Comparison of ENCODE assay signal across 8 cellular contexts in the genomic region with DNA sequence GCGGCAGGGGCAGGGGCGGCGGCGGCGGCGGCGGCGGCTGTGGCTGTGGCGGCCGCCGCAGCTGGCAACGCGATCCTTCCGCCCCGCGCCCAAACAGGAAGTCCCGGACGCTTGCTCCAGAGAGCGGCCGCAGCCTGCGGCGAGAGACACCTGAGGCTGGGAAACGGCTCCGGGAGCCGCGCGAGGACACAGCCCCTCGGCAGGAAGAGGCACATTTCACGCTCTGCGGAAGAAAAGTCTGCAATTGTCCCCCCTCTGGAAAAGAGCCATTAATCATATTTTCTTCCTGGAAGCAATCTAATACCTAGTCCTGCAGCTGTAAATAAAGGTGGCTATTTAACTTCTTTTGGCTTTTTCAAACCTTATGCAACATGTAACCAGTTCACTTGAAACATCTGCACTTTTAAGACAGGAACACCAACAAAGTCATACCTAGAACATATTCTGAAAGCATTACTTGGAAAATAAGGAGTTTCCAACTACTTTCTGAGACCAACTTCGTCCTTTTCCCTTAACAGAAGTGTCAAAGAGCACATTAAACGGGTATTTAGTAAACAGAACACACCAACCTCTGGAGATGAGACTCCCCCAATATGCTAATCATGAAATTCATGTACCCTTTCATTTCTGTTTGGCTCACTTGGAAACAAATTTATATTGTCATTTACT.
DNase-seq lines count a peak whose midpoint lies in the region; ATAC-seq and TF ChIP-seq lines count a peak whose summit lies in the region.

No MANE protein-coding gene starts in this region.

- H3K9me3 Mint-ChIP-seq in activated CD8-positive, alpha-beta memory T cell treated with anti-CD3 and anti-CD28 coated beads, Interleukin-2, amount 10 ng/mL, durations not matched to agents 7 days and 5 days (ENCODE audit: low read depth): no peaks in the 10 kb centered on the region

- peak overlapping the region; percentile 99 for H3K4me3 Mint-ChIP-seq in activated CD8-positive, alpha-beta memory T cell treated with anti-CD3 and anti-CD28 coated beads, Interleukin-2, amount 10 ng/mL, durations not matched to agents 7 days and 5 days

- H3K9me3 ChIP-seq in RWPE2 (ENCODE audit: severe bottlenecking) (no peaks in the 10 kb centered on the region), neutrophil (no peaks in the 10 kb centered on the region)

- peaks cover 36% of the 10 kb centered on the region for H3K4me1 Mint-ChIP-seq in activated CD8-positive, alpha-beta memory T cell treated with anti-CD3 and anti-CD28 coated beads, Interleukin-2, amount 10 ng/mL, durations not matched to agents 7 days and 5 days

- H3K27me3 Mint-ChIP-seq in activated CD8-positive, alpha-beta memory T cell treated with anti-CD3 and anti-CD28 coated beads, Interleukin-2, amount 10 ng/mL, durations not matched to agents 7 days and 5 days: no peaks in the 10 kb centered on the region

- H3K27ac Mint-ChIP-seq in activated CD8-positive, alpha-beta memory T cell treated with anti-CD3 and anti-CD28 coated beads, Interleukin-2, amount 10 ng/mL, durations not matched to agents 7 days and 5 days: peak overlapping the region; percentile 98

- H3K27me3 ChIP-seq in RWPE2 (ENCODE audit: insufficient read depth, poor library complexity, severe bottlenecking) (no peaks in the 10 kb centered on the region), neutrophil (no peaks in the 10 kb centered on the region)

- TF ChIP-seq CTCF in RWPE2 (IDR thresholded peaks at IDR 0.05; ENCODE audit: poor library complexity, severe bottlenecking) (no peak), neutrophil (IDR thresholded peaks at IDR 0.05) (no peak)

- H3K27ac ChIP-seq in RWPE2 (ENCODE audit: poor library complexity, severe bottlenecking) (peak overlapping the region; percentile 96), epithelial cell of prostate (peak overlapping the region; percentile 88), neutrophil (peak overlapping the region; percentile 92)

- H3K36me3 Mint-ChIP-seq in activated CD8-positive, alpha-beta memory T cell treated with anti-CD3 and anti-CD28 coated beads, Interleukin-2, amount 10 ng/mL, durations not matched to agents 7 days and 5 days: peaks cover 16% of the 10 kb centered on the region

- DNase-seq in activated CD8-positive, alpha-beta memory T cell treated with anti-CD3 and anti-CD28 coated beads, Interleukin-2, amount 10 ng/mL, durations not matched to agents 7 days and 5 days: no peak
- no peak for DNase-seq in activated CD8-positive, alpha-beta memory T cell treated with anti-CD3 and anti-CD28 coated beads for 24 hours
- DNase-seq in RWPE2 (ENCODE audit: low spot score) (no peak), epithelial cell of prostate (ENCODE audit: low read depth, low spot score) (no peak), G401 (ENCODE audit: low spot score) (no peak)

- peak overlapping the region; percentile 90 for H3K4me3 ChIP-seq in RWPE2 (ENCODE audit: severe bottlenecking)
- H3K4me3 ChIP-seq in neutrophil (ENCODE audit: low read depth in 1 of 2, low read length in 1 of 2): peak overlapping the region; percentile 70 to 78

- no peak for ATAC-seq in activated CD8-positive, alpha-beta memory T cell treated with anti-CD3 and anti-CD28 coated beads, Interleukin-2, amount 10 ng/mL, durations not matched to agents 7 days and 5 days
- no peak for ATAC-seq in RWPE2 (ENCODE audit: low read depth)
- no peak for ATAC-seq in GM21619 (IDR thresholded peaks at IDR 0.05; ENCODE audit: unreplicated experiment)
- ATAC-seq in GM18519 (IDR thresholded peaks at IDR 0.05; ENCODE audit: low FRiP score, unreplicated experiment): no peak

- CTCF ChIA-PET in activated CD8-positive, alpha-beta memory T cell treated with anti-CD3 and anti-CD28 coated beads, Interleukin-2, amount 10 ng/mL, durations not matched to agents 7 days and 5 days (lab: Charles Lee): interaction anchor here (1.1 to 2.2 kb wide), 4 partner anchors 10 to 92 kb away, joined by 3 to 7 read pairs (median 5); no protein-coding TSS in a partner anchor

- in situ Hi-C loops in G401 (cut with HindIII; ENCODE audit: low sequenced_read_pairs): no loop called here

- H3K4me1 ChIP-seq in RWPE2 (ENCODE audit: insufficient read depth, poor library complexity, severe bottlenecking) (peaks cover 20% of the 10 kb centered on the region), neutrophil (ENCODE audit: control insufficient read depth in 1 of 2, insufficient read depth in 1 of 2, low read depth in 1 of 2, low read length in 1 of 2) (peaks cover 38 to 40% of the 10 kb centered on the region in 2 experiments)

- H3K36me3 ChIP-seq in RWPE2 (ENCODE audit: low read depth) (no peaks in the 10 kb centered on the region; the same call in 1 of the 2 replicates), neutrophil (no peaks in the 10 kb centered on the region)
